15 cellular contexts compared by ENCODE assay signal in genomic region chr2:2683581-2683980, GRCh38.
A peak's percentile ranks its signal among the peaks of the same experiment; 100 is the strongest.
DNase-seq lines count a peak whose midpoint lies in the region; TF ChIP-seq lines count a peak whose summit lies in the region.
"Had no signal": no experiment of that assay in that cellular context is flagged by ENCODE, and none has a peak within 500 bp of the region (broad histone marks: within the 10 kb centered on the region; RNA-seq: fewer than 3 reads in every experiment).

No MANE protein-coding gene starts in this region.

- H3K27me3 ChIP-seq in neural progenitor cell (no peaks in the 10 kb centered on the region), WERI-Rb-1 (ENCODE audit: insufficient read depth, low read depth, severe bottlenecking) (no peaks in the 10 kb centered on the region)

- H3K27ac ChIP-seq in neural progenitor cell (no peak overlapping the region), WERI-Rb-1 (no peak overlapping the region)
- H3K27ac ChIP-seq: 22Rv1; BLaER1 treated with 17β-estradiol and CSF1 and Interleukin-3, amounts not matched to agents 10 nM and 100 nM; GM23248 had no signal

- H3K4me3 Mint-ChIP-seq in neural progenitor cell = no peak overlapping the region

- no peak overlapping the region for H2AFZ ChIP-seq in neural progenitor cell (replicated peaks)
- H2AFZ ChIP-seq: GM23248 had no signal

- H3K4me3 ChIP-seq in neural progenitor cell = no peak overlapping the region
- H3K4me3 ChIP-seq in WERI-Rb-1 (ENCODE audit: low read depth, low read length) = no peak overlapping the region
- H3K4me3 ChIP-seq: BLaER1 treated with 17β-estradiol and CSF1 and Interleukin-3, amounts not matched to agents 10 nM and 100 nM; GM23248 had no signal

- H3K9me3 Mint-ChIP-seq in neural progenitor cell = no peaks in the 10 kb centered on the region

- H3K27ac Mint-ChIP-seq in neural progenitor cell = peak overlapping the region; percentile 83

- H3K9me3 ChIP-seq in neural progenitor cell (ENCODE audit: low read depth) (no peaks in the 10 kb centered on the region), WERI-Rb-1 (ENCODE audit: severe bottlenecking) (no peaks in the 10 kb centered on the region)
- H3K9me3 ChIP-seq: BLaER1 treated with 17β-estradiol and CSF1 and Interleukin-3, amounts not matched to agents 10 nM and 100 nM had no signal

- no peaks in the 10 kb centered on the region for H3K4me1 ChIP-seq in neural progenitor cell

- H3K36me3 ChIP-seq in neural progenitor cell = no peaks in the 10 kb centered on the region
- no peaks in the 10 kb centered on the region for H3K36me3 ChIP-seq in WERI-Rb-1
- H3K36me3 ChIP-seq: BLaER1 treated with 17β-estradiol and CSF1 and Interleukin-3, amounts not matched to agents 10 nM and 100 nM had no signal

- no peak overlapping the region for H3K4me2 ChIP-seq in neural progenitor cell

- peaks cover 2% of the 10 kb centered on the region for H3K27me3 Mint-ChIP-seq in neural progenitor cell (ENCODE audit: insufficient read depth, low read depth)

- H3K79me2 ChIP-seq in neural progenitor cell (ENCODE audit: low read depth) = no peaks in the 10 kb centered on the region

- H3K4me1 Mint-ChIP-seq in neural progenitor cell = peaks cover 14% of the 10 kb centered on the region

- TF ChIP-seq CTCF in neural progenitor cell (IDR thresholded peaks at IDR 0.05) (no peak), WERI-Rb-1 (IDR thresholded peaks at IDR 0.05; ENCODE audit: low read depth, low read length) (no peak)

- no peaks in the 10 kb centered on the region for H3K36me3 Mint-ChIP-seq in neural progenitor cell

- peak; percentile 16 for DNase-seq in DMS 273 (lab: John Stamatoyannopoulos, UW; ENCODE audit: unreplicated experiment)
- no peak for DNase-seq in DMS 273 treated with DMSO at 0.1 percent for 48 hours (lab: John Stamatoyannopoulos, UW)
- peak; percentile 80 for DNase-seq in NCI-H1092 treated with DMSO at 0.1 percent for 48 hours (lab: John Stamatoyannopoulos, UW)
- DNase-seq in SHP77 treated with DMSO at 0.1 percent for 48 hours (lab: John Stamatoyannopoulos, UW) = peak; percentile 14
- no peak for DNase-seq in neural progenitor cell (ENCODE audit: low spot score)
- no peak for DNase-seq in central memory CD4-positive, alpha-beta T cell
- DNase-seq in occipital lobe (lab: John Stamatoyannopoulos, UW) = no peak
- DNase-seq in WERI-Rb-1 = no peak
- DNase-seq: GM23248, IMR-90, NCI-H187 treated with DMSO at 0.1 percent for 48 hours, NCI-H69, Right ventricle myocardium superior had no signal

- H4K20me1 ChIP-seq in neural progenitor cell (ENCODE audit: low read depth) = no peaks in the 10 kb centered on the region

- no peaks in the 10 kb centered on the region for H3F3A ChIP-seq in neural progenitor cell (ENCODE audit: low read depth)

- no peak overlapping the region for H3K9ac ChIP-seq in neural progenitor cell
- H3K9ac ChIP-seq: BLaER1 treated with 17β-estradiol and CSF1 and Interleukin-3, amounts not matched to agents 10 nM and 100 nM; GM23248 had no signal

Comparison
In these comparisons a context has a peak if more than half of its experiments do, and no peak if none do; other contexts are left out.
1. DNase-seq: peak in DMS 273 (single experiment), NCI-H1092 treated with DMSO at 0.1 percent for 48 hours (single experiment) and SHP77 treated with DMSO at 0.1 percent for 48 hours (single experiment); none in DMS 273 treated with DMSO at 0.1 percent for 48 hours (single experiment), neural progenitor cell (single experiment), central memory CD4-positive, alpha-beta T cell (single experiment), occipital lobe (single experiment) and WERI-Rb-1 (single experiment).